ENCODE assay signal across 9 cellular contexts in genomic region chrX:74922922-74923321, GRCh38. TPM values are rescaled to one million over a fixed set of nuclear protein-coding genes. Genes with fewer than 3 reads are reported as not detected.
DNase-seq lines count a peak whose midpoint lies in the region; ATAC-seq and TF ChIP-seq lines count a peak whose summit lies in the region.
"Had no signal": no experiment of that assay in that cellular context is flagged by ENCODE, and none has a peak within 500 bp of the region (broad histone marks: within the 10 kb centered on the region; RNA-seq: fewer than 3 reads in every experiment).

No MANE protein-coding gene starts in this region.

- DNase-seq in COLO668 (lab: John Stamatoyannopoulos, UW; ENCODE audit: unreplicated experiment) = no peak
- no peak for DNase-seq in foreskin keratinocyte
- DNase-seq in occipital lobe (lab: John Stamatoyannopoulos, UW) = no peak
- DNase-seq in chondrocyte (ENCODE audit: low spot score) = no peak
- DNase-seq: NCI-H774 had no signal

- no peak overlapping the region for H3K27ac ChIP-seq in foreskin keratinocyte

- no peaks in the 10 kb centered on the region for H3K9me3 ChIP-seq in endocrine pancreas (ENCODE audit: control insufficient read depth, low read length)

- H3K27me3 ChIP-seq in endocrine pancreas (ENCODE audit: control insufficient read depth, insufficient read depth, low read length) (no peaks in the 10 kb centered on the region), foreskin keratinocyte (peaks cover 27% of the 10 kb centered on the region)

- H3K36me3 Mint-ChIP-seq in chondrocyte (ENCODE audit: low read depth) = no peaks in the 10 kb centered on the region

- TF ChIP-seq CTCF in foreskin keratinocyte (conservative IDR thresholded peaks at IDR 0.05) (no peak), chondrocyte (IDR thresholded peaks at IDR 0.05) (no peak)

- peak; percentile 83 for ATAC-seq in GM18873 (IDR thresholded peaks at IDR 0.05; ENCODE audit: low FRiP score, unreplicated experiment)
- ATAC-seq in GM21786 (IDR thresholded peaks at IDR 0.05; ENCODE audit: unreplicated experiment) = peak; percentile 80
- ATAC-seq in HG03439 (IDR thresholded peaks at IDR 0.05; ENCODE audit: unreplicated experiment) = peak; percentile 70
- no peak for ATAC-seq in foreskin keratinocyte

- H3K4me1 Mint-ChIP-seq in chondrocyte (ENCODE audit: low read depth) = peaks cover 3% of the 10 kb centered on the region

- peaks cover 9% of the 10 kb centered on the region for H3K27me3 Mint-ChIP-seq in chondrocyte (ENCODE audit: low read depth)

- peak overlapping the region; percentile 57 for H3K4me3 ChIP-seq in endocrine pancreas (ENCODE audit: control insufficient read depth, insufficient read depth, low read length)

- H3K9ac ChIP-seq in endocrine pancreas (ENCODE audit: control insufficient read depth, insufficient read depth, low read length) = no peak overlapping the region

- H3K4me1 ChIP-seq in endocrine pancreas (ENCODE audit: control insufficient read depth, insufficient read depth, low read length) = no peaks in the 10 kb centered on the region
- H3K4me1 ChIP-seq in foreskin keratinocyte = no peaks in the 10 kb centered on the region

- peaks cover 15% of the 10 kb centered on the region for H3K9me3 Mint-ChIP-seq in chondrocyte (ENCODE audit: low read depth)

- no peak overlapping the region for H3K4me3 Mint-ChIP-seq in chondrocyte (ENCODE audit: unreplicated experiment)

- H3K36me3 ChIP-seq in endocrine pancreas (ENCODE audit: control insufficient read depth, insufficient read depth, low read length) = no peaks in the 10 kb centered on the region

- no peak overlapping the region for H3K27ac Mint-ChIP-seq in chondrocyte (ENCODE audit: unreplicated experiment)

RNA-seq across cellular contexts. Expression of gene NEXMIF, which starts 2.3 kb away (rescaled TPM):
- not detected in 2 replicates for total RNA-seq in foreskin keratinocyte
- not detected in 2 replicates for polyA plus RNA-seq in foreskin keratinocyte
- total RNA-seq in occipital lobe = 57.1 TPM
- total RNA-seq in chondrocyte = 0.15 to 0.26 TPM in 2 of 3 replicates, not detected in the other

Comparison
In these comparisons a context has a peak if more than half of its experiments do, and no peak if none do; other contexts are left out.
1. RNA of gene NEXMIF, which starts 2.3 kb away (total RNA-seq): 57.1 TPM in occipital lobe (single experiment); 0.15 to 0.26 TPM in chondrocyte and not detected in foreskin keratinocyte; every median in the first group is over 10 times any median in the second.